Comparison of ENCODE assay signal across 1 cellular context in genomic region chr3:58044656-58045055, GRCh38.
TF ChIP-seq lines count a peak whose summit lies in the region.

No MANE protein-coding gene starts in this region.

TF ChIP-seq in WTC11, 78 proteins besides CTCF, POLR2A, EP300 and RAD21 (continued from another document):
- no peak for TF ChIP-seq ATF3 (CRISPR knock-in tag; conservative IDR thresholded peaks at IDR 0.05)
- TF ChIP-seq GRHL2 (CRISPR knock-in tag; IDR thresholded peaks at IDR 0.05; ENCODE audit: insufficient replicate concordance, severe bottlenecking), result no peak
